23 cellular contexts compared by ENCODE assay signal in the genomic region with DNA sequence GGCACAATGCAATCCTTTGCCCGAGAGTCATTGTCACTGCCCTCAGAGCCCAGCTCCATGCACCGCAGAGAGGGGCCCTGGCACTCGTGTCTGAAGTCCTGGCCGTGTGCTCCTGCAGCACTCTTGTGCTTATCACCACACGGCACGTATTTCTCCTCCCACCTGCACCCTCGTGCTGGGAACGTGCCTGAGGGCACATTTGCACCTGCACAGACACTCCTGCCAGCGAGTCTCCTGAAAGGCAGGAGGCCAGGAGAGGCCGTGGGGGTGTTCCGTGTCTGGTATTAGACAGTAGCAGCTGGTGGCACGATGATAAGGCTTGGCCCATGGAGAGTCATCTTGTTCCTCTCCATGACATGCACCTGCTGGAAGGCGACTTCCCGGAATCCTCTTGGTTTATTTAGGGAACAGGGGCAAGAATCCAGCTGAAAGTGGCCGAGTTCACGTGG. TPM values are rescaled to one million over a fixed set of nuclear protein-coding genes. Genes with fewer than 3 reads are reported as not detected.
A peak's percentile ranks its signal among the peaks of the same experiment; 100 is the strongest.
DNase-seq lines count a peak whose midpoint lies in the region; ATAC-seq, FAIRE-seq and TF ChIP-seq lines count a peak whose summit lies in the region.
"Had no signal": no experiment of that assay in that cellular context is flagged by ENCODE, and none has a peak within 500 bp of the region (broad histone marks: within the 10 kb centered on the region; RNA-seq: fewer than 3 reads in every experiment).

No MANE protein-coding gene starts in this region.

- no peak for FAIRE-seq in urothelium cell line (lab: Jason Lieb, UNC)
- FAIRE-seq: endothelial cell of umbilical vein had no signal

- no peaks in the 10 kb centered on the region for H3K9me3 ChIP-seq in psoas muscle
- H3K9me3 ChIP-seq: heart left ventricle, tibial artery had no signal

- no peaks in the 10 kb centered on the region for H3K36me3 ChIP-seq in psoas muscle (ENCODE audit: insufficient read depth in 1 of 2, low read depth in 1 of 2)
- H3K36me3 ChIP-seq: tibial artery had no signal

- H3K27ac ChIP-seq in psoas muscle, result no peak overlapping the region
- H3K27ac ChIP-seq: heart left ventricle, tibial artery, VCaP had no signal

- TF ChIP-seq CTCF in psoas muscle (IDR thresholded peaks at IDR 0.05), result no peak

- peaks cover 7% of the 10 kb centered on the region for H3K4me1 ChIP-seq in psoas muscle

- peaks cover 0 to 39% (median 15%) of the 10 kb centered on the region in 3 donors for H3K27me3 ChIP-seq in psoas muscle (ENCODE audit: insufficient read depth in 3 of 3, low read length in 2 of 3)

- no peak overlapping the region for H3K4me3 ChIP-seq in psoas muscle
- H3K4me3 ChIP-seq: heart left ventricle, tibial artery had no signal

- DNase-seq in NCI-H2107 treated with DMSO at 0.1 percent for 48 hours (lab: John Stamatoyannopoulos, UW; ENCODE audit: unreplicated experiment) (peak; percentile 5), NCI-H2107 (lab: John Stamatoyannopoulos, UW) (no peak), NCI-H1417 (lab: John Stamatoyannopoulos, UW) (peak in 2 of 3 experiments; percentile 84 to 94), SHP77 (lab: John Stamatoyannopoulos, UW) (peak; percentile 44 to 65), psoas muscle (no peak), COLO829 (ENCODE audit: low spot score) (no peak), urothelium cell line (ENCODE audit: low spot score) (no peak)
- DNase-seq: activated CD4-positive, alpha-beta T cell treated with anti-CD3 and anti-CD28 coated beads, Interleukin-2, amount 10 ng/mL, durations not matched to agents 24 days and 14 days; activated CD8-positive, alpha-beta memory T cell treated with anti-CD3 and anti-CD28 coated beads, Interleukin-2, amount 10 ng/mL, durations not matched to agents 7 days and 5 days; aorta; CD8-positive, alpha-beta memory T cell; mammary epithelial cell; MM.1S; NCI-H187 treated with DMSO at 0.1 percent for 48 hours; NCI-H526; stimulated activated CD4-positive, alpha-beta T cell treated with anti-CD3 and anti-CD28 coated beads, Interleukin-2, amount 100 ng/mL, for 48 hours; stimulated activated naive CD8-positive, alpha-beta T cell treated with anti-CD3 and anti-CD28 coated beads, Interleukin-15, Interleukin-2, amounts not matched to agents 100 U/mL and 50 U/mL, for 24 hours; tibial artery had no signal

- 22 to 31% (median 22%) methylated on average over 16 of the region's 16 CpGs for whole genome bisulfite sequencing in psoas muscle, 3 donors

- intact Hi-C loops in psoas muscle (cut with DNase I), result loop anchor here (5.0 to 10.0 kb wide), 3 partner anchors 125 to 278 kb away; partner anchors contain the start of genes APRT (in 2 of the 2) and ZNF778 (in 1 of the 2)

- ATAC-seq in psoas muscle (peak in 3 of 4 donors; percentile 44 to 53 (median 45)), HG02642 (IDR thresholded peaks at IDR 0.05; ENCODE audit: poor library complexity, unreplicated experiment) (no peak)
- ATAC-seq: activated CD8-positive, alpha-beta memory T cell treated with anti-CD3 and anti-CD28 coated beads, Interleukin-2, amount 10 ng/mL, durations not matched to agents 7 days and 5 days; activated naive CD4-positive, alpha-beta T cell treated with anti-CD3 and anti-CD28 coated beads, Interleukin-2, amount 50 U/mL, for 72 hours; heart left ventricle; stimulated activated naive CD8-positive, alpha-beta T cell treated with anti-CD3 and anti-CD28 coated beads, Interleukin-15, Interleukin-2, amounts not matched to agents 100 U/mL and 50 U/mL, for 24 hours had no signal

RNA-seq across cellular contexts. Expression of gene ACSF3, which starts 3.4 kb away (rescaled TPM):
- total RNA-seq in psoas muscle, result 10 to 100 TPM; 16.2 to 26.5 (median 19.1) TPM
- polyA plus RNA-seq in psoas muscle, result 10 to 100 TPM; 13.4 to 15.5 (median 13.5) TPM

Comparison
In these comparisons a context has a peak if more than half of its experiments do, and no peak if none do; other contexts are left out.
1. DNase-seq: peak in NCI-H2107 treated with DMSO at 0.1 percent for 48 hours (single experiment), NCI-H1417 (2 of 3) and SHP77 (2 of 2); none in NCI-H2107 (single experiment), psoas muscle (0 of 2), COLO829 (single experiment) and urothelium cell line (single experiment).